ENCODE assay signal across 16 cellular contexts in the genomic region with DNA sequence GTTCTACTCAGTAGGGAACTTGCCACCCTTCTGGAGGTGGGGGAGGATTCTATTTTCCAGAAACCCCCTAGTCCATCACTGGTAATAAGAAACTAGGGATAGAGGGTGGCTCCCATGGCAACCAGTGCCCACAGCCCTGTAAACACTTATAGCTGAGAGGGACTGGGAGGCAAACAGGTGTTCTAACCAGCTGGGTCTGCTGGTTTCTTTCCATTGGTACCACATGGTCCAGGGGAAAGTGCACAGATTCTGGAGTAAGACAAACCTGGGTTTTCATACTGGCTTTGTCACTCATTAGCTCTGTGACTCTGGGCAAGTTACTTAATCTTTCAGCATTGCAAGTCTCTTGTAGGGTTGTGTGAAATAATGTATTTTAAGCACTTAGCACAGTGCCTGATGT. TPM values are rescaled to one million over a fixed set of nuclear protein-coding genes. Genes with fewer than 3 reads are reported as not detected.
DNase-seq lines count a peak whose midpoint lies in the region; ATAC-seq, FAIRE-seq and TF ChIP-seq lines count a peak whose summit lies in the region.
"Had no signal": no experiment of that assay in that cellular context is flagged by ENCODE, and none has a peak within 500 bp of the region (broad histone marks: within the 10 kb centered on the region; RNA-seq: fewer than 3 reads in every experiment).

No MANE protein-coding gene starts in this region.

- H3K4me3 ChIP-seq in pancreas: no peak overlapping the region
- no peak overlapping the region for H3K4me3 ChIP-seq in neuronal stem cell (ENCODE audit: low read length in 2 of 2)

- no peak overlapping the region for H3K14ac ChIP-seq in neuronal stem cell (ENCODE audit: low read length)

- no peak overlapping the region for H3K4me2 ChIP-seq in neuronal stem cell (ENCODE audit: insufficient read depth, low read length, poor library complexity, severe bottlenecking)

- H4K91ac ChIP-seq in neuronal stem cell (ENCODE audit: low read depth, low read length, poor library complexity): no peak overlapping the region

- H3K4ac ChIP-seq in neuronal stem cell (ENCODE audit: low read length): no peak overlapping the region

- no peak overlapping the region for H2BK15ac ChIP-seq in neuronal stem cell (ENCODE audit: low read length)

- intact Hi-C loops in pancreas (cut with DNase I): no loop called here

- no peak overlapping the region for H3K9ac ChIP-seq in neuronal stem cell (ENCODE audit: low read depth, low read length, poor library complexity)

- no peak overlapping the region for H3K27ac ChIP-seq in pancreas
- H3K27ac ChIP-seq in neuronal stem cell (replicated peaks; ENCODE audit: low read length): no peak overlapping the region
- H3K27ac ChIP-seq: 22Rv1 had no signal

- H2BK120ac ChIP-seq in neuronal stem cell (ENCODE audit: low read depth, low read length): no peak overlapping the region

- H3K27me3 ChIP-seq in pancreas (peaks cover 0 to 6% (median 0%) of the 10 kb centered on the region in 4 donors), neuronal stem cell (ENCODE audit: control insufficient read depth in 3 of 3, insufficient read depth in 3 of 3, low read depth in 1 of 3, low read length in 3 of 3) (peaks cover 0 to 7% (median 0%) of the 10 kb centered on the region in 3 experiments)

- no peaks in the 10 kb centered on the region for H3K79me1 ChIP-seq in neuronal stem cell (ENCODE audit: low read depth, low read length)

- DNase-seq in DMS53 (lab: John Stamatoyannopoulos, UW) (peak; percentile 67), DMS53 treated with DMSO at 0.1 percent for 48 hours (lab: John Stamatoyannopoulos, UW; ENCODE audit: unreplicated experiment) (no peak), NCI-H510A treated with DMSO at 0.1 percent for 48 hours (lab: John Stamatoyannopoulos, UW) (peak; percentile 28), NCI-H748 treated with DMSO at 0.1 percent for 48 hours (lab: John Stamatoyannopoulos, UW) (peak; percentile 9), pancreas (peak in 2 of 6 donors; percentile 46 to 69), amniotic stem cell (lab: John Stamatoyannopoulos, UW) (no peak), neuronal stem cell (ENCODE audit: low spot score) (no peak)
- DNase-seq: CD8-positive, alpha-beta T cell; COR-L47; GOT3 had no signal

- no peak overlapping the region for H3K18ac ChIP-seq in neuronal stem cell (ENCODE audit: low read length)

- H4K8ac ChIP-seq in neuronal stem cell (ENCODE audit: low read depth, low read length): no peak overlapping the region

- no peak overlapping the region for H2BK12ac ChIP-seq in neuronal stem cell (ENCODE audit: low read length)

- ATAC-seq in pancreas (peak; percentile 45 to 64 (median 56)), GM21526 (IDR thresholded peaks at IDR 0.05; ENCODE audit: low FRiP score, unreplicated experiment) (no peak)
- ATAC-seq: CD8-positive, alpha-beta T cell had no signal

- no peak for TF ChIP-seq CTCF in pancreas (IDR thresholded peaks at IDR 0.05)

- H3K36me3 ChIP-seq in pancreas (no peaks in the 10 kb centered on the region), neuronal stem cell (replicated peaks in 1 of 2; ENCODE audit: control insufficient read depth in 2 of 2, insufficient read depth in 2 of 2, low read length in 2 of 2) (no peaks in the 10 kb centered on the region)

- no peak for FAIRE-seq in pancreas (lab: Jason Lieb, UNC)
- FAIRE-seq: D721Med had no signal

- H2AFZ ChIP-seq in neuronal stem cell (ENCODE audit: low read length): no peak overlapping the region

- no peaks in the 10 kb centered on the region for H3K9me3 ChIP-seq in pancreas
- H3K9me3 ChIP-seq in neuronal stem cell (replicated peaks in 1 of 2; ENCODE audit: control insufficient read depth in 2 of 2, insufficient read depth in 1 of 2, low read depth in 1 of 2, low read length in 2 of 2): no peaks in the 10 kb centered on the region

- peaks cover 0 to 6% (median 5%) of the 10 kb centered on the region in 3 donors for H3K4me1 ChIP-seq in pancreas
- H3K4me1 ChIP-seq in neuronal stem cell (ENCODE audit: control insufficient read depth in 2 of 2, insufficient read depth in 1 of 2, low read depth in 1 of 2, low read length in 2 of 2): no peaks in the 10 kb centered on the region

- no peak overlapping the region for H3K23ac ChIP-seq in neuronal stem cell (ENCODE audit: low read depth, low read length, poor library complexity)

- H2AK5ac ChIP-seq in neuronal stem cell (ENCODE audit: low read depth, low read length): no peak overlapping the region

- H2BK5ac ChIP-seq in neuronal stem cell (ENCODE audit: low read length): no peak overlapping the region

RNA-seq across cellular contexts. Expression of a gene that starts 26.9 kb away (rescaled TPM):
- 1 to 10 TPM in 3 of 6 donors, under 1 TPM in 3; 0.38 to 2.0 (median 1.2) TPM for total RNA-seq in pancreas
- 1 to 10 TPM in 1 of 2 donors, under 1 TPM in 1; 0.38 to 1.5 TPM for polyA plus RNA-seq in pancreas
- 11.6 TPM for polyA plus RNA-seq in neuronal stem cell (2013, experiment 1 of 2)
- 11.9 TPM for polyA plus RNA-seq in neuronal stem cell (2013, experiment 2 of 2)
- total RNA-seq: A673; CD8-positive, alpha-beta T cell had no signal
- polyA plus RNA-seq: BJ, CD14-positive monocyte had no signal

Comparison
In these comparisons a context has a peak if more than half of its experiments do, and no peak if none do; other contexts are left out.
1. DNase-seq: peak in DMS53 (single experiment), NCI-H510A treated with DMSO at 0.1 percent for 48 hours (single experiment) and NCI-H748 treated with DMSO at 0.1 percent for 48 hours (single experiment); none in DMS53 treated with DMSO at 0.1 percent for 48 hours (single experiment), amniotic stem cell (single experiment) and neuronal stem cell (single experiment).